8 cellular contexts compared by ENCODE assay signal in genomic region chr10:75404023-75404334, GRCh38. TPM values are rescaled to one million over a fixed set of nuclear protein-coding genes. Genes with fewer than 3 reads are reported as not detected.
DNase-seq lines count a peak whose midpoint lies in the region; ATAC-seq and TF ChIP-seq lines count a peak whose summit lies in the region.

No MANE protein-coding gene starts in this region.

- H3K4me3 ChIP-seq in heart right ventricle: peak overlapping the region; percentile 53 to 94 (median 88)
- H3K4me3 ChIP-seq in mammary epithelial cell (replicated peaks in 1 of 3; ENCODE audit: insufficient read depth in 1 of 3, low read depth in 2 of 3, low read length in 3 of 3): peak overlapping the region; percentile 52 to 98 (median 84)
- no peak overlapping the region for H3K4me3 ChIP-seq in mesendoderm (ENCODE audit: low read length)
- H3K4me3 ChIP-seq in urinary bladder (ENCODE audit: low read depth, low read length): peak overlapping the region; percentile 48

- no peaks in the 10 kb centered on the region for H3K9me3 ChIP-seq in heart right ventricle
- no peaks in the 10 kb centered on the region for H3K9me3 ChIP-seq in mammary epithelial cell (replicated peaks; ENCODE audit: insufficient read depth, low read length)

- no peak overlapping the region for H3K4ac ChIP-seq in mesendoderm (ENCODE audit: low read depth, low read length)

- H3K36me3 ChIP-seq in heart right ventricle (peaks cover 0 to 8% (median 0%) of the 10 kb centered on the region in 9 donors), mammary epithelial cell (ENCODE audit: insufficient read depth, low read length) (no peaks in the 10 kb centered on the region), mesendoderm (ENCODE audit: control insufficient read depth, insufficient read depth, low read length) (no peaks in the 10 kb centered on the region), urinary bladder (ENCODE audit: insufficient read depth) (peaks cover 4% of the 10 kb centered on the region)

- H3K79me1 ChIP-seq in mesendoderm (ENCODE audit: low read length): no peaks in the 10 kb centered on the region

- TF ChIP-seq CTCF in heart right ventricle (IDR thresholded peaks at IDR 0.05) (no peak), mammary epithelial cell (conservative IDR thresholded peaks at IDR 0.05 in 1 of 2, IDR thresholded peaks at IDR 0.05 in 1 of 2; ENCODE audit: extremely low read depth in 1 of 2, insufficient read depth in 1 of 2, low read depth in 1 of 2, low read length in 2 of 2) (no peak)

- no peak overlapping the region for H2BK120ac ChIP-seq in mesendoderm (ENCODE audit: low read depth, low read length)

- H3K27ac ChIP-seq in heart right ventricle (peak overlapping the region in 9 of 10 donors; percentile 39 to 99 (median 93)), mammary epithelial cell (ENCODE audit: insufficient read depth, low read depth, low read length) (no peak overlapping the region), mesendoderm (ENCODE audit: low read depth, low read length) (no peak overlapping the region), urinary bladder (ENCODE audit: low read depth) (no peak overlapping the region)

- no peak overlapping the region for H2BK5ac ChIP-seq in mesendoderm (ENCODE audit: low read length)

- H3K4me1 ChIP-seq in heart right ventricle (peaks cover 5 to 67% (median 56%) of the 10 kb centered on the region in 9 donors), mammary epithelial cell (ENCODE audit: insufficient read depth, low read length) (peaks cover 53% of the 10 kb centered on the region), mesendoderm (ENCODE audit: control insufficient read depth, low read depth, low read length) (peaks cover 3% of the 10 kb centered on the region), urinary bladder (ENCODE audit: insufficient read depth) (no peaks in the 10 kb centered on the region)

- no peak overlapping the region for H3K18ac ChIP-seq in mesendoderm (ENCODE audit: low read length)

- peak overlapping the region; percentile 73 for H3K56ac ChIP-seq in mesendoderm (ENCODE audit: low read length)

- ATAC-seq in heart right ventricle (no peak), left cardiac atrium (no peak)

- H4K20me1 ChIP-seq in mammary epithelial cell (ENCODE audit: insufficient read depth, low read length): no peaks in the 10 kb centered on the region

- intact Hi-C loops in heart right ventricle (cut with DNase I): loop anchor here in 7 of 10 donors (5.0 to 10.0 kb wide), 22 partner anchors 138 to 1601 kb away; no protein-coding TSS in a partner anchor
- intact Hi-C loops in left cardiac atrium (cut with DNase I): loop anchor here (5.0 to 10.0 kb wide), 6 partner anchors 251 to 1371 kb away; no protein-coding TSS in a partner anchor
- intact Hi-C loops in mammary epithelial cell (cut with micrococcal nuclease): loop anchor here (10.0 kb wide), 5 partner anchors 131 to 1711 kb away; no protein-coding TSS in a partner anchor

- H3K4me2 ChIP-seq in mammary epithelial cell (ENCODE audit: insufficient read depth, low read depth, low read length) (peak overlapping the region; percentile 97), mesendoderm (ENCODE audit: low read length) (peak overlapping the region; percentile 71)

- no peak overlapping the region for H4K5ac ChIP-seq in mesendoderm (ENCODE audit: low read length)

- H3K27me3 ChIP-seq in heart right ventricle (peaks cover 0 to 76% (median 24%) of the 10 kb centered on the region in 7 donors), mammary epithelial cell (ENCODE audit: insufficient read depth, low read length) (no peaks in the 10 kb centered on the region), mesendoderm (ENCODE audit: insufficient read depth, low read length, poor library complexity) (peaks cover 48% of the 10 kb centered on the region)

- no peak overlapping the region for H2BK15ac ChIP-seq in mesendoderm (replicated peaks; ENCODE audit: low read depth)

- WGBS in heart right ventricle, 2 donors: 8 to 18% methylated on average over 15 of the region's 15 CpGs
- 4% methylated on average over 13 of the region's 15 CpGs for WGBS in mammary epithelial cell (ENCODE audit: low coverage, missing lambda C conversion rate)
- no CpG with 5 or more reads among the region's 15 CpGs for WGBS in mesendoderm (ENCODE audit: extremely low coverage, insufficient coverage, low lambda C conversion rate)
- 15% methylated on average over 15 of the region's 15 CpGs for WGBS in urinary bladder

- H4K8ac ChIP-seq in mesendoderm (ENCODE audit: low read depth, low read length): no peak overlapping the region

- DNase-seq in heart right ventricle (no peak), left cardiac atrium (no peak), mammary epithelial cell (no peak), mesendoderm (no peak), NCI-H1092 (lab: John Stamatoyannopoulos, UW) (no peak), T-helper 9 cell (no peak), NCI-H226 (no peak)

- CTCF ChIA-PET in mammary epithelial cell (lab: Charles Lee; ENCODE audit: low non-redundant PET): no interaction called here

- BruUV-seq in mammary epithelial cell (replicated peaks; lab: Mats Ljungman, UMichigan): no TSS peak

- H3K23ac ChIP-seq in mesendoderm (ENCODE audit: low read length): no peak overlapping the region

- H2AK5ac ChIP-seq in mesendoderm (ENCODE audit: low read length): no peak overlapping the region

- peak overlapping the region; percentile 95 for H2AFZ ChIP-seq in mammary epithelial cell (ENCODE audit: low read depth, low read length)

- H3K79me2 ChIP-seq in mammary epithelial cell (ENCODE audit: insufficient read depth, low read length) (peaks cover 36% of the 10 kb centered on the region), mesendoderm (ENCODE audit: control insufficient read depth, insufficient read depth, low read length) (no peaks in the 10 kb centered on the region)

- in situ Hi-C loops in mammary epithelial cell (cut with MboI; ENCODE audit: low sequenced_read_pairs in 2 of 2): loop anchor here in 1 of 2 donors (10.0 to 25.0 kb wide), 3 partner anchors 233 to 631 kb away; no protein-coding TSS in a partner anchor

- dilution Hi-C loops in mammary epithelial cell (cut with HindIII; ENCODE audit: low sequenced_read_pairs): no loop called here

- H3K9ac ChIP-seq in mammary epithelial cell (ENCODE audit: insufficient read depth, low read length) (no peak overlapping the region), mesendoderm (ENCODE audit: low read length) (peak overlapping the region; percentile 53)

RNA-seq across cellular contexts. Expression of gene ZNF503, which starts 2.4 kb away (rescaled TPM):
- 1 to 10 TPM; 2.5 to 9.7 (median 4.1) TPM for total RNA-seq in heart right ventricle
- 1 to 10 TPM; 5.2 to 5.6 TPM for polyA plus RNA-seq in heart right ventricle
- total RNA-seq in left cardiac atrium: 10 to 100 TPM; 12.0 to 14.3 TPM
- 10 to 100 TPM; 14.1 to 33.7 TPM for total RNA-seq in mammary epithelial cell
- polyA plus RNA-seq in mammary epithelial cell: 3.8 TPM
- polyA minus RNA-seq in mammary epithelial cell: 0.83 TPM
- 1.4 TPM for polyA plus RNA-seq in mesendoderm (2013, experiment 1 of 2)
- polyA plus RNA-seq in mesendoderm (2013, experiment 2 of 2): 1.3 TPM
- total RNA-seq in urinary bladder: 12.1 TPM
- polyA plus RNA-seq in urinary bladder: 31.1 TPM

RNA-seq across cellular contexts. Expression of gene LRMDA, which starts 27.4 kb away (rescaled TPM):
- total RNA-seq in heart right ventricle (10 to 100 TPM in 9 of 10 donors, 1 to 10 TPM in 1; 4.7 to 59.8 (median 13.6) TPM), left cardiac atrium (10 to 100 TPM; 40.6 to 57.8 TPM), mammary epithelial cell (under 1 TPM in 1 of 2 donors, not detected in 1; 0.67 TPM), urinary bladder (17.7 TPM)
- polyA plus RNA-seq in heart right ventricle (1 to 10 TPM; 4.0 to 8.3 TPM), mammary epithelial cell (0.37 TPM), urinary bladder (7.9 TPM)
- not detected for polyA minus RNA-seq in mammary epithelial cell
- polyA plus RNA-seq in mesendoderm (2013, experiment 1 of 2): 0.17 TPM
- polyA plus RNA-seq in mesendoderm (2013, experiment 2 of 2): 0.69 TPM

Comparison
In these comparisons a context has a peak if more than half of its experiments do, and no peak if none do; other contexts are left out.
1. H3K27ac ChIP-seq: peak in heart right ventricle (9 of 10); none in mammary epithelial cell (single experiment), mesendoderm (single experiment) and urinary bladder (single experiment).